ENCODE assay signal across 23 cellular contexts in the genomic region with DNA sequence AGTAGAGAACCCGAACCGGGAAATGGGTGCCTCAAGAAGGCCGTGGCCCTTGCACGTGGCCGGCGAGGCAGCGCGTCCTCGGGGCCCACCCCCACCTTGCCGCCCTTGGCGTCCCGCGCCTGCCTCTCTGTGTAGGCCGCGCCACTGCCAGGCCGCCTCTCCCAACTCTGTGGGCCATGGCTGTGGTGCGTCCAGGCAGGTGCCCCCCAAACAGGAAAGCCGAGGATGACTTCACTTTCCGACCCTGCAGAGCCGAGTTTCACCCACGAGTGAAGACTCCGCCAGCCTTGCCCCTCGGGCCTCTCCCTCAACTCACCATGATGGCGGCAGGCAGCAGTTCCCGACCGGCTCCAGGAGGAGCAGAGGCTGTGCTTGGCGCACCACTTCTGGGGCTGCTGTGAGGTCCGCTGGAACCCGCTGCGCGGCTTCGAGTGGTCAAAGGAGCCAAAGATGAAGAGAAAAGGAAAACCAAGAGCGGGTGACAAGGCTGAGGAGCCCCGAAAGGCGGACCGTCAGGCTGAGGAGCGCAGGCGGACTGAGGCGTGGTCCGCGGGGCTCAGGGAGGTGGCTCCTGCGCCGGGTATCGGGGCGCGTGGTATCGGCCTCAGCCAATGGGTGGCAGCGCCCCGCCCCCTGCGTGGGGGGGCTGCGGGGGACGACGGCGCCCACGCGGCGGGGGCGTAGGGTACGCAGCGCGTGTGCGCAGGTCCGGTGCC. TPM values are rescaled to one million over a fixed set of nuclear protein-coding genes. Genes with fewer than 3 reads are reported as not detected.
DNase-seq lines count a peak whose midpoint lies in the region; ATAC-seq and TF ChIP-seq lines count a peak whose summit lies in the region.
"Had no signal": no experiment of that assay in that cellular context is flagged by ENCODE, and none has a peak within 500 bp of the region (broad histone marks: within the 10 kb centered on the region; RNA-seq: fewer than 3 reads in every experiment).

A gene with protein sequence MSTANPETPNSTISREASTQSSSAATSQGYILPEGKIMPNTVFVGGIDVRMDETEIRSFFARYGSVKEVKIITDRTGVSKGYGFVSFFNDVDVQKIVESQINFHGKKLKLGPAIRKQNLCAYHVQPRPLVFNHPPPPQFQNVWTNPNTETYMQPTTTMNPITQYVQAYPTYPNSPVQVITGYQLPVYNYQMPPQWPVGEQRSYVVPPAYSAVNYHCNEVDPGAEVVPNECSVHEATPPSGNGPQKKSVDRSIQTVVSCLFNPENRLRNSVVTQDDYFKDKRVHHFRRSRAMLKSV (minus strand): TSS at position 537 of the 716 bp plus-strand sequence. CDS start 218 bp downstream, at position 319.

- DNase-seq in activated naive CD8-positive, alpha-beta T cell treated with anti-CD3 and anti-CD28 coated beads, Interleukin-2, amount 50 U/mL, for 24 hours = no peak
- DNase-seq in activated naive CD8-positive, alpha-beta T cell treated with anti-CD3 and anti-CD28 coated beads for 36 hours = no peak
- no peak for DNase-seq in WTC11 (ENCODE audit: low spot score)
- no peak for DNase-seq in memory B cell (ENCODE audit: low spot score in 2 of 2)
- DNase-seq in testis = peak; percentile 65
- DNase-seq in omental fat pad (ENCODE audit: low spot score) = no peak
- no peak for DNase-seq in left ventricle myocardium inferior
- DNase-seq in globus pallidus (ENCODE audit: low spot score) = no peak
- DNase-seq: AML-193; C1 segment of cervical spinal cord; Calu3; CD8-positive, alpha-beta memory T cell; DMS153; NCI-H1092 treated with DMSO at 0.1 percent for 48 hours; NCI-H2029 treated with DMSO at 0.1 percent for 48 hours; NCI-H226; NCI-H524 treated with DMSO at 0.1 percent for 48 hours; SIG-M5 had no signal

- no peak within 1 kb of the TSS for H3K4me3 Mint-ChIP-seq in activated naive CD8-positive, alpha-beta T cell treated with anti-CD3 and anti-CD28 coated beads, Interleukin-2, amount 50 U/mL, for 24 hours
- H3K4me3 Mint-ChIP-seq in activated naive CD8-positive, alpha-beta T cell treated with anti-CD3 and anti-CD28 coated beads for 36 hours = no peak within 1 kb of the TSS
- H3K4me3 Mint-ChIP-seq in WTC11 (no peak within 1 kb of the TSS), memory B cell (no peak within 1 kb of the TSS)
- H3K4me3 Mint-ChIP-seq: CD8-positive, alpha-beta memory T cell; GM23338 had no signal

- H3K36me3 ChIP-seq in testis (ENCODE audit: low read depth, missing control alignments) (no peaks in the 10 kb centered on the region), left ventricle myocardium inferior (no peaks in the 10 kb centered on the region)

- TF ChIP-seq CTCF in WTC11 (IDR thresholded peaks at IDR 0.05) (no peak), testis (IDR thresholded peaks at IDR 0.05) (no peak), omental fat pad (IDR thresholded peaks at IDR 0.05) (no peak), left ventricle myocardium inferior (IDR thresholded peaks at IDR 0.05; ENCODE audit: borderline replicate concordance) (no peak)

- 82% methylated on average over 44 to 62 of the region's 63 CpGs for WGBS in testis, 2 donors

- POLR2A ChIA-PET in WTC11 (lab: Charles Lee) = no interaction called here

- no peaks in the 10 kb centered on the region for H3K9me3 Mint-ChIP-seq in activated naive CD8-positive, alpha-beta T cell treated with anti-CD3 and anti-CD28 coated beads, Interleukin-2, amount 50 U/mL, for 24 hours
- H3K9me3 Mint-ChIP-seq in activated naive CD8-positive, alpha-beta T cell treated with anti-CD3 and anti-CD28 coated beads for 36 hours = no peaks in the 10 kb centered on the region
- H3K9me3 Mint-ChIP-seq in WTC11 (peaks cover 3% of the 10 kb centered on the region), memory B cell (no peaks in the 10 kb centered on the region)
- H3K9me3 Mint-ChIP-seq: CD8-positive, alpha-beta memory T cell had no signal

- H3K27me3 ChIP-seq in testis (no peaks in the 10 kb centered on the region), left ventricle myocardium inferior (ENCODE audit: low read depth) (no peaks in the 10 kb centered on the region)

- H3K36me3 Mint-ChIP-seq in activated naive CD8-positive, alpha-beta T cell treated with anti-CD3 and anti-CD28 coated beads, Interleukin-2, amount 50 U/mL, for 24 hours (ENCODE audit: low read depth) = no peaks in the 10 kb centered on the region
- H3K36me3 Mint-ChIP-seq in activated naive CD8-positive, alpha-beta T cell treated with anti-CD3 and anti-CD28 coated beads for 36 hours = no peaks in the 10 kb centered on the region
- H3K36me3 Mint-ChIP-seq in WTC11 (peaks cover 12% of the 10 kb centered on the region), memory B cell (no peaks in the 10 kb centered on the region)
- H3K36me3 Mint-ChIP-seq: CD8-positive, alpha-beta memory T cell had no signal

- intact Hi-C loops in testis (cut with DNase I; ENCODE audit: low total_unique reads) = no loop called here
- intact Hi-C loops in left ventricle myocardium inferior (cut with micrococcal nuclease) = loop anchor here (5.0 to 10.0 kb wide), 2 partner anchors 430 to 627 kb away; no protein-coding TSS in a partner anchor

- no peak within 1 kb of the TSS for H3K27ac Mint-ChIP-seq in activated naive CD8-positive, alpha-beta T cell treated with anti-CD3 and anti-CD28 coated beads, Interleukin-2, amount 50 U/mL, for 24 hours
- H3K27ac Mint-ChIP-seq in activated naive CD8-positive, alpha-beta T cell treated with anti-CD3 and anti-CD28 coated beads for 36 hours = no peak within 1 kb of the TSS
- H3K27ac Mint-ChIP-seq in WTC11 (peak within 1 kb of the TSS; percentile 53; the same call in 1 of the 2 replicates), memory B cell (peak within 1 kb of the TSS; percentile 38)
- H3K27ac Mint-ChIP-seq: GM23338 had no signal

- TF ChIP-seq POLR2A in testis (IDR thresholded peaks at IDR 0.05) = no peak

- H3K9me3 ChIP-seq in testis (no peaks in the 10 kb centered on the region), left ventricle myocardium inferior (replicated peaks) (no peaks in the 10 kb centered on the region)

- peaks cover 11% of the 10 kb centered on the region for H3K4me1 Mint-ChIP-seq in activated naive CD8-positive, alpha-beta T cell treated with anti-CD3 and anti-CD28 coated beads, Interleukin-2, amount 50 U/mL, for 24 hours
- H3K4me1 Mint-ChIP-seq in activated naive CD8-positive, alpha-beta T cell treated with anti-CD3 and anti-CD28 coated beads for 36 hours = peaks cover 5% of the 10 kb centered on the region
- H3K4me1 Mint-ChIP-seq in WTC11 = peaks cover 61% of the 10 kb centered on the region
- H3K4me1 Mint-ChIP-seq in memory B cell = peaks cover 8% of the 10 kb centered on the region

- H3K4me1 ChIP-seq in testis (no peaks in the 10 kb centered on the region), left ventricle myocardium inferior (peaks cover 7% of the 10 kb centered on the region)

- H3K27ac ChIP-seq in testis = peak within 1 kb of the TSS; percentile 31 to 72
- H3K27ac ChIP-seq in left ventricle myocardium inferior (replicated peaks) = no peak within 1 kb of the TSS
- H3K27ac ChIP-seq: KMS-11 had no signal

- ATAC-seq in activated naive CD8-positive, alpha-beta T cell treated with anti-CD3 and anti-CD28 coated beads, Interleukin-2, amount 50 U/mL, for 24 hours = peak; percentile 33
- no peak for ATAC-seq in WTC11
- no peak for ATAC-seq in memory B cell (ENCODE audit: low read depth)
- no peak for ATAC-seq in omental fat pad (ENCODE audit: low FRiP score)
- ATAC-seq: GM23338 had no signal

- H3K4me3 ChIP-seq in testis = peak within 1 kb of the TSS; percentile 53 to 68
- no peak within 1 kb of the TSS for H3K4me3 ChIP-seq in left ventricle myocardium inferior
- H3K4me3 ChIP-seq: GM23338 had no signal

- H3K27me3 Mint-ChIP-seq in activated naive CD8-positive, alpha-beta T cell treated with anti-CD3 and anti-CD28 coated beads, Interleukin-2, amount 50 U/mL, for 24 hours = peaks cover 10% of the 10 kb centered on the region
- peaks cover 8% of the 10 kb centered on the region for H3K27me3 Mint-ChIP-seq in activated naive CD8-positive, alpha-beta T cell treated with anti-CD3 and anti-CD28 coated beads for 36 hours
- H3K27me3 Mint-ChIP-seq in WTC11 (ENCODE audit: low read depth) (no peaks in the 10 kb centered on the region), memory B cell (no peaks in the 10 kb centered on the region)

- CTCF ChIA-PET in WTC11 (lab: Charles Lee) = interaction anchor here (0.7 to 1.4 kb wide), 5 partner anchors 188 to 551 kb away, joined by 3 to 9 read pairs (median 4); partner anchors contain the start of gene PLCL2

TF ChIP-seq in WTC11, 78 proteins besides CTCF, POLR2A, EP300 and RAD21:
- TF ChIP-seq NR1H2 (CRISPR knock-in tag; IDR thresholded peaks at IDR 0.05) = no peak
- TF ChIP-seq RELA (CRISPR knock-in tag; IDR thresholded peaks at IDR 0.05; ENCODE audit: borderline replicate concordance) = 0 out of 2 replicates have a peak, but pooled peaks have one; percentile 34

RNA-seq across cellular contexts. Expression of the gene that starts here (rescaled TPM):
- not detected for total RNA-seq in activated naive CD8-positive, alpha-beta T cell treated with anti-CD3 and anti-CD28 coated beads for 36 hours
- total RNA-seq in WTC11 (2021) = 3.3 to 4.3 TPM (median 3.9 TPM) in 3 replicates
- 10 to 100 TPM; 49.8 to 71.5 TPM for total RNA-seq in testis
- 124 TPM for polyA plus RNA-seq in testis (ENCODE audit: insufficient read depth, low read depth, low replicate concordance)
- not detected for total RNA-seq in omental fat pad
- not detected for total RNA-seq in left ventricle myocardium inferior
- total RNA-seq: A172, Calu3, G401 had no signal
- polyA plus RNA-seq: AG04450; CD8-positive, alpha-beta memory T cell had no signal

Comparison
In these comparisons a context has a peak if more than half of its experiments do, and no peak if none do; other contexts are left out.
1. H3K27ac Mint-ChIP-seq: peak in WTC11 (single experiment) and memory B cell (single experiment); none in activated naive CD8-positive, alpha-beta T cell treated with anti-CD3 and anti-CD28 coated beads, Interleukin-2, amount 50 U/mL, for 24 hours (single experiment) and activated naive CD8-positive, alpha-beta T cell treated with anti-CD3 and anti-CD28 coated beads for 36 hours (single experiment).